13 cellular contexts compared by ENCODE assay signal in genomic region chr1:111541721-111542120, GRCh38. TPM values are rescaled to one million over a fixed set of nuclear protein-coding genes. Genes with fewer than 3 reads are reported as not detected.
DNase-seq lines count a peak whose midpoint lies in the region; ATAC-seq and TF ChIP-seq lines count a peak whose summit lies in the region.
"Had no signal": no experiment of that assay in that cellular context is flagged by ENCODE, and none has a peak within 500 bp of the region (broad histone marks: within the 10 kb centered on the region; RNA-seq: fewer than 3 reads in every experiment).

No MANE protein-coding gene starts in this region.

- H3K36me3 ChIP-seq in H7 (replicated peaks; ENCODE audit: control insufficient read depth, insufficient read depth, low read length) = no peaks in the 10 kb centered on the region
- no peaks in the 10 kb centered on the region for H3K36me3 ChIP-seq in smooth muscle cell (ENCODE audit: low read depth)
- H3K36me3 ChIP-seq: ascending aorta had no signal

- H3K4me1 ChIP-seq in foreskin keratinocyte (peaks cover 7% of the 10 kb centered on the region), smooth muscle cell (ENCODE audit: low read depth) (no peaks in the 10 kb centered on the region)

- POLR2A ChIA-PET in RWPE1 (lab: Yijun Ruan, JAX; ENCODE audit: low non-redundant PET) = no interaction called here

- CTCF ChIA-PET in RWPE1 (lab: Yijun Ruan, JAX) = interaction anchor here (0.6 to 0.8 kb wide), 2 partner anchors 34 to 650 kb away, joined by 3 to 6 read pairs; no protein-coding TSS in a partner anchor

- H2AFZ ChIP-seq in smooth muscle cell (ENCODE audit: low read depth) = peak overlapping the region; percentile 74

- 63% methylated on average over 4 of the region's 4 CpGs for WGBS in smooth muscle cell (ENCODE audit: low lambda C conversion rate)

- H3K4me2 ChIP-seq in smooth muscle cell = peak overlapping the region; percentile 61

- no peak overlapping the region for H3K4me3 ChIP-seq in H7 (ENCODE audit: insufficient read depth, low read depth, low read length)
- H3K4me3 ChIP-seq in smooth muscle cell = no peak overlapping the region
- H3K4me3 ChIP-seq: ascending aorta had no signal

- H4K20me1 ChIP-seq in smooth muscle cell (ENCODE audit: low read depth) = no peaks in the 10 kb centered on the region

- H3K27ac ChIP-seq in RWPE1 (peak overlapping the region; percentile 72; the same call in 1 of the 2 replicates), foreskin keratinocyte (no peak overlapping the region), smooth muscle cell (ENCODE audit: low read depth) (no peak overlapping the region)
- H3K27ac ChIP-seq: ascending aorta had no signal

- H3K9ac ChIP-seq in smooth muscle cell (ENCODE audit: low read depth) = no peak overlapping the region

- no peaks in the 10 kb centered on the region for H3K79me2 ChIP-seq in smooth muscle cell (ENCODE audit: low read depth)

- peak; percentile 14 for DNase-seq in H7
- peak; percentile 89 for DNase-seq in RWPE1 (ENCODE audit: low spot score)
- peak; percentile 74 to 86 for DNase-seq in foreskin keratinocyte
- DNase-seq in smooth muscle cell (lab: John Stamatoyannopoulos, UW; ENCODE audit: unreplicated experiment) = no peak
- DNase-seq in globus pallidus (ENCODE audit: low spot score) = no peak
- DNase-seq in NCI-H1930 (lab: John Stamatoyannopoulos, UW) = no peak
- DNase-seq: activated T-cell treated with anti-CD3 and anti-CD28 coated beads, Interleukin-2, amount 50 U/mL, for 4 hours; COR-L47; NCI-H446 treated with DMSO at 0.1 percent for 48 hours; RPMI8226 had no signal

- H3K27me3 ChIP-seq in H7 (ENCODE audit: control insufficient read depth, insufficient read depth, low read length) = no peaks in the 10 kb centered on the region; the same call in 1 of the 2 replicates
- no peaks in the 10 kb centered on the region for H3K27me3 ChIP-seq in foreskin keratinocyte
- H3K27me3 ChIP-seq in smooth muscle cell (ENCODE audit: low read depth) = no peaks in the 10 kb centered on the region
- H3K27me3 ChIP-seq: ascending aorta had no signal

- no peak for TF ChIP-seq CTCF in RWPE1 (conservative IDR thresholded peaks at IDR 0.05; ENCODE audit: low read depth)
- no peak for TF ChIP-seq CTCF in foreskin keratinocyte (conservative IDR thresholded peaks at IDR 0.05)
- no peak for TF ChIP-seq CTCF in smooth muscle cell (IDR thresholded peaks at IDR 0.05; ENCODE audit: borderline replicate concordance, insufficient read depth, poor library complexity, severe bottlenecking)

- H3K9me3 ChIP-seq in smooth muscle cell (replicated peaks; ENCODE audit: low read depth) = no peaks in the 10 kb centered on the region
- H3K9me3 ChIP-seq: ascending aorta had no signal

- no peaks in the 10 kb centered on the region for H3F3A ChIP-seq in smooth muscle cell (ENCODE audit: low read depth)

- ATAC-seq in foreskin keratinocyte (peak; percentile 90), GM21390 (IDR thresholded peaks at IDR 0.05; ENCODE audit: unreplicated experiment) (no peak), HG02571 (IDR thresholded peaks at IDR 0.05; ENCODE audit: unreplicated experiment) (no peak)
- ATAC-seq: activated T-cell treated with anti-CD3 and anti-CD28 coated beads, Interleukin-2, amount 50 U/mL, for 4 hours had no signal

RNA-seq across cellular contexts. Expression of gene ADORA3, which starts 38.3 kb away (rescaled TPM):
- total RNA-seq in H7 (2014; rRNA removed; shearing (Covaris generic)) = not detected in 2 replicates
- not detected in 2 replicates for total RNA-seq in foreskin keratinocyte
- not detected in 2 replicates for polyA plus RNA-seq in foreskin keratinocyte
- not detected in 2 replicates for total RNA-seq in smooth muscle cell
- 0.14 TPM in 1 of 2 replicates, not detected in the other for polyA plus RNA-seq in smooth muscle cell
- total RNA-seq: activated T-cell treated with anti-CD3 and anti-CD28 coated beads, Interleukin-2, amount 50 U/mL, for 4 hours had no signal

RNA-seq across cellular contexts. Expression of gene TMIGD3, which starts 38.3 kb away (rescaled TPM):
- total RNA-seq in H7 (2014; rRNA removed; shearing (Covaris generic)) = 0.17 TPM in 1 of 2 replicates, not detected in the other
- total RNA-seq in foreskin keratinocyte (not detected in 2 replicates), smooth muscle cell (not detected in 2 replicates)
- polyA plus RNA-seq in foreskin keratinocyte (not detected in 2 replicates), smooth muscle cell (not detected in 2 replicates)
- total RNA-seq: activated T-cell treated with anti-CD3 and anti-CD28 coated beads, Interleukin-2, amount 50 U/mL, for 4 hours had no signal

Comparison
In these comparisons a context has a peak if more than half of its experiments do, and no peak if none do; other contexts are left out.
1. DNase-seq: peak in H7 (single experiment), RWPE1 (single experiment) and foreskin keratinocyte (2 of 2); none in smooth muscle cell (single experiment), globus pallidus (single experiment) and NCI-H1930 (0 of 2).